ENCODE assay signal across 2 cellular contexts in the genomic region with DNA sequence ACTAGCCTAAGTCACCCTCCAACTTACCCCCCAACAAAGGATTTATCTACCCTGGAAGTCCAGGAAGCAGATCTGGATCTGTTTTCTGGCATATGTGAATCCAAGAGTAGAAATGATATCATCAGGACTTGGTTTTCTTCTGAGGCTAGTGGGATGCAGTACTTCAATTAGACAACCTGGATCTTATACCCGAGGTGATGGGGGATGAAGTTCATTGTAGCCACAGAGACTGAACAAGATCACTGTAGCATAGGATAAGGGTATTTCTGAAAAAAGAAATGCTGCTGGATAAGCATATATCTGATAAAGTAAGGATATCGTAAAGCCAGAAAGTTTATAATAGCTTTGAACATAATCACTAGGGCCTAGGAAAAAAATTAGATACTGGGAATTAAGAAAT.
TF ChIP-seq lines count a peak whose summit lies in the region.

No MANE protein-coding gene starts in this region.

TF ChIP-seq in A549, 52 proteins besides CTCF, POLR2A, EP300 and RAD21 (continued from another document):
- no peak for TF ChIP-seq NPAS2 (CRISPR knock-in tag; IDR thresholded peaks at IDR 0.05; ENCODE audit: borderline replicate concordance)
- TF ChIP-seq, protein P1, sequence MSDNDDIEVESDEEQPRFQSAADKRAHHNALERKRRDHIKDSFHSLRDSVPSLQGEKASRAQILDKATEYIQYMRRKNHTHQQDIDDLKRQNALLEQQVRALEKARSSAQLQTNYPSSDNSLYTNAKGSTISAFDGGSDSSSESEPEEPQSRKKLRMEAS (IDR thresholded peaks at IDR 0.05) = no peak
- TF ChIP-seq BHLHE40 (IDR thresholded peaks at IDR 0.05; ENCODE audit: low read depth, low read length) = no peak
- no peak for TF ChIP-seq KDM1A (IDR thresholded peaks at IDR 0.05; ENCODE audit: low read depth)
- TF ChIP-seq, protein P2, sequence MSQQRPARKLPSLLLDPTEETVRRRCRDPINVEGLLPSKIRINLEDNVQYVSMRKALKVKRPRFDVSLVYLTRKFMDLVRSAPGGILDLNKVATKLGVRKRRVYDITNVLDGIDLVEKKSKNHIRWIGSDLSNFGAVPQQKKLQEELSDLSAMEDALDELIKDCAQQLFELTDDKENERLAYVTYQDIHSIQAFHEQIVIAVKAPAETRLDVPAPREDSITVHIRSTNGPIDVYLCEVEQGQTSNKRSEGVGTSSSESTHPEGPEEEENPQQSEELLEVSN (IDR thresholded peaks at IDR 0.05; ENCODE audit: borderline replicate concordance, low read depth) = no peak

TF ChIP-seq in GM23338, 12 proteins besides CTCF, POLR2A, EP300 and RAD21 (continued from another document):
- TF ChIP-seq, protein P3, sequence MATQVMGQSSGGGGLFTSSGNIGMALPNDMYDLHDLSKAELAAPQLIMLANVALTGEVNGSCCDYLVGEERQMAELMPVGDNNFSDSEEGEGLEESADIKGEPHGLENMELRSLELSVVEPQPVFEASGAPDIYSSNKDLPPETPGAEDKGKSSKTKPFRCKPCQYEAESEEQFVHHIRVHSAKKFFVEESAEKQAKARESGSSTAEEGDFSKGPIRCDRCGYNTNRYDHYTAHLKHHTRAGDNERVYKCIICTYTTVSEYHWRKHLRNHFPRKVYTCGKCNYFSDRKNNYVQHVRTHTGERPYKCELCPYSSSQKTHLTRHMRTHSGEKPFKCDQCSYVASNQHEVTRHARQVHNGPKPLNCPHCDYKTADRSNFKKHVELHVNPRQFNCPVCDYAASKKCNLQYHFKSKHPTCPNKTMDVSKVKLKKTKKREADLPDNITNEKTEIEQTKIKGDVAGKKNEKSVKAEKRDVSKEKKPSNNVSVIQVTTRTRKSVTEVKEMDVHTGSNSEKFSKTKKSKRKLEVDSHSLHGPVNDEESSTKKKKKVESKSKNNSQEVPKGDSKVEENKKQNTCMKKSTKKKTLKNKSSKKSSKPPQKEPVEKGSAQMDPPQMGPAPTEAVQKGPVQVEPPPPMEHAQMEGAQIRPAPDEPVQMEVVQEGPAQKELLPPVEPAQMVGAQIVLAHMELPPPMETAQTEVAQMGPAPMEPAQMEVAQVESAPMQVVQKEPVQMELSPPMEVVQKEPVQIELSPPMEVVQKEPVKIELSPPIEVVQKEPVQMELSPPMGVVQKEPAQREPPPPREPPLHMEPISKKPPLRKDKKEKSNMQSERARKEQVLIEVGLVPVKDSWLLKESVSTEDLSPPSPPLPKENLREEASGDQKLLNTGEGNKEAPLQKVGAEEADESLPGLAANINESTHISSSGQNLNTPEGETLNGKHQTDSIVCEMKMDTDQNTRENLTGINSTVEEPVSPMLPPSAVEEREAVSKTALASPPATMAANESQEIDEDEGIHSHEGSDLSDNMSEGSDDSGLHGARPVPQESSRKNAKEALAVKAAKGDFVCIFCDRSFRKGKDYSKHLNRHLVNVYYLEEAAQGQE (IDR thresholded peaks at IDR 0.05; ENCODE audit: unreplicated experiment) = no peak
- TF ChIP-seq, protein P4, sequence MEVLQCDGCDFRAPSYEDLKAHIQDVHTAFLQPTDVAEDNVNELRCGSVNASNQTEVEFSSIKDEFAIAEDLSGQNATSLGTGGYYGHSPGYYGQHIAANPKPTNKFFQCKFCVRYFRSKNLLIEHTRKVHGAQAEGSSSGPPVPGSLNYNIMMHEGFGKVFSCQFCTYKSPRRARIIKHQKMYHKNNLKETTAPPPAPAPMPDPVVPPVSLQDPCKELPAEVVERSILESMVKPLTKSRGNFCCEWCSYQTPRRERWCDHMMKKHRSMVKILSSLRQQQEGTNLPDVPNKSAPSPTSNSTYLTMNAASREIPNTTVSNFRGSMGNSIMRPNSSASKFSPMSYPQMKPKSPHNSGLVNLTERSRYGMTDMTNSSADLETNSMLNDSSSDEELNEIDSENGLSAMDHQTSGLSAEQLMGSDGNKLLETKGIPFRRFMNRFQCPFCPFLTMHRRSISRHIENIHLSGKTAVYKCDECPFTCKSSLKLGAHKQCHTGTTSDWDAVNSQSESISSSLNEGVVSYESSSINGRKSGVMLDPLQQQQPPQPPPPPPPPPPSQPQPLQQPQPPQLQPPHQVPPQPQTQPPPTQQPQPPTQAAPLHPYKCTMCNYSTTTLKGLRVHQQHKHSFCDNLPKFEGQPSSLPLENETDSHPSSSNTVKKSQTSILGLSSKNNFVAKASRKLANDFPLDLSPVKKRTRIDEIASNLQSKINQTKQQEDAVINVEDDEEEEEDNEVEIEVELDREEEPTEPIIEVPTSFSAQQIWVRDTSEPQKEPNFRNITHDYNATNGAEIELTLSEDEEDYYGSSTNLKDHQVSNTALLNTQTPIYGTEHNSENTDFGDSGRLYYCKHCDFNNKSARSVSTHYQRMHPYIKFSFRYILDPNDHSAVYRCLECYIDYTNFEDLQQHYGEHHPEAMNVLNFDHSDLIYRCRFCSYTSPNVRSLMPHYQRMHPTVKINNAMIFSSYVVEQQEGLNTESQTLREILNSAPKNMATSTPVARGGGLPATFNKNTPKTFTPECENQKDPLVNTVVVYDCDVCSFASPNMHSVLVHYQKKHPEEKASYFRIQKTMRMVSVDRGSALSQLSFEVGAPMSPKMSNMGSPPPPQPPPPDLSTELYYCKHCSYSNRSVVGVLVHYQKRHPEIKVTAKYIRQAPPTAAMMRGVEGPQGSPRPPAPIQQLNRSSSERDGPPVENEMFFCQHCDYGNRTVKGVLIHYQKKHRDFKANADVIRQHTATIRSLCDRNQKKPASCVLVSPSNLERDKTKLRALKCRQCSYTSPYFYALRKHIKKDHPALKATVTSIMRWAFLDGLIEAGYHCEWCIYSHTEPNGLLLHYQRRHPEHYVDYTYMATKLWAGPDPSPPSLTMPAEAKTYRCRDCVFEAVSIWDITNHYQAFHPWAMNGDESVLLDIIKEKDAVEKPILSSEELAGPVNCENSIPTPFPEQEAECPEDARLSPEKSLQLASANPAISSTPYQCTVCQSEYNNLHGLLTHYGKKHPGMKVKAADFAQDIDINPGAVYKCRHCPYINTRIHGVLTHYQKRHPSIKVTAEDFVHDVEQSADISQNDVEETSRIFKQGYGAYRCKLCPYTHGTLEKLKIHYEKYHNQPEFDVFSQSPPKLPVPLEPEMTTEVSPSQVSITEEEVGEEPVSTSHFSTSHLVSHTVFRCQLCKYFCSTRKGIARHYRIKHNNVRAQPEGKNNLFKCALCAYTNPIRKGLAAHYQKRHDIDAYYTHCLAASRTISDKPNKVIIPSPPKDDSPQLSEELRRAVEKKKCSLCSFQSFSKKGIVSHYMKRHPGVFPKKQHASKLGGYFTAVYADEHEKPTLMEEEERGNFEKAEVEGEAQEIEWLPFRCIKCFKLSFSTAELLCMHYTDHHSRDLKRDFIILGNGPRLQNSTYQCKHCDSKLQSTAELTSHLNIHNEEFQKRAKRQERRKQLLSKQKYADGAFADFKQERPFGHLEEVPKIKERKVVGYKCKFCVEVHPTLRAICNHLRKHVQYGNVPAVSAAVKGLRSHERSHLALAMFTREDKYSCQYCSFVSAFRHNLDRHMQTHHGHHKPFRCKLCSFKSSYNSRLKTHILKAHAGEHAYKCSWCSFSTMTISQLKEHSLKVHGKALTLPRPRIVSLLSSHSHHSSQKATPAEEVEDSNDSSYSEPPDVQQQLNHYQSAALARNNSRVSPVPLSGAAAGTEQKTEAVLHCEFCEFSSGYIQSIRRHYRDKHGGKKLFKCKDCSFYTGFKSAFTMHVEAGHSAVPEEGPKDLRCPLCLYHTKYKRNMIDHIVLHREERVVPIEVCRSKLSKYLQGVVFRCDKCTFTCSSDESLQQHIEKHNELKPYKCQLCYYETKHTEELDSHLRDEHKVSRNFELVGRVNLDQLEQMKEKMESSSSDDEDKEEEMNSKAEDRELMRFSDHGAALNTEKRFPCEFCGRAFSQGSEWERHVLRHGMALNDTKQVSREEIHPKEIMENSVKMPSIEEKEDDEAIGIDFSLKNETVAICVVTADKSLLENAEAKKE (CRISPR knock-in tag; IDR thresholded peaks at IDR 0.05) = no peak
- no peak for TF ChIP-seq ZNF114 (CRISPR knock-in tag; IDR thresholded peaks at IDR 0.05)
- no peak for TF ChIP-seq JUNB (IDR thresholded peaks at IDR 0.05; ENCODE audit: unreplicated experiment)
- TF ChIP-seq, protein P5, sequence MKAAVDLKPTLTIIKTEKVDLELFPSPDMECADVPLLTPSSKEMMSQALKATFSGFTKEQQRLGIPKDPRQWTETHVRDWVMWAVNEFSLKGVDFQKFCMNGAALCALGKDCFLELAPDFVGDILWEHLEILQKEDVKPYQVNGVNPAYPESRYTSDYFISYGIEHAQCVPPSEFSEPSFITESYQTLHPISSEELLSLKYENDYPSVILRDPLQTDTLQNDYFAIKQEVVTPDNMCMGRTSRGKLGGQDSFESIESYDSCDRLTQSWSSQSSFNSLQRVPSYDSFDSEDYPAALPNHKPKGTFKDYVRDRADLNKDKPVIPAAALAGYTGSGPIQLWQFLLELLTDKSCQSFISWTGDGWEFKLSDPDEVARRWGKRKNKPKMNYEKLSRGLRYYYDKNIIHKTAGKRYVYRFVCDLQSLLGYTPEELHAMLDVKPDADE (IDR thresholded peaks at IDR 0.05) = no peak
- TF ChIP-seq NANOG (IDR thresholded peaks at IDR 0.05; ENCODE audit: borderline replicate concordance) = no peak
- no peak for TF ChIP-seq CREB1 (CRISPR knock-in tag; IDR thresholded peaks at IDR 0.05; ENCODE audit: low read depth)
- TF ChIP-seq POLR2AphosphoS5 (IDR thresholded peaks at IDR 0.05; ENCODE audit: low read depth) = no peak
- TF ChIP-seq STAT1 (IDR thresholded peaks at IDR 0.05; ENCODE audit: unreplicated experiment) = no peak
- TF ChIP-seq EZH2 (IDR thresholded peaks at IDR 0.05; ENCODE audit: low read depth, unreplicated experiment) = no peak
- TF ChIP-seq ZNF331 (CRISPR knock-in tag; IDR thresholded peaks at IDR 0.05; ENCODE audit: low read depth) = no peak
TF ChIP-seq in GM23338: peak in this region for 0.
